Comparison of ENCODE assay signal across 1 cellular context in genomic region chr12:123114305-123115083, GRCh38.
TF ChIP-seq lines count a peak whose summit lies in the region.

No MANE protein-coding gene starts in this region.

TF ChIP-seq in liver, 16 proteins besides CTCF, POLR2A, EP300 and RAD21 (continued from another document):
- TF ChIP-seq NR2F2 (IDR thresholded peaks at IDR 0.05) (no peak), JUND (IDR thresholded peaks at IDR 0.05) (no peak), FOXA1 (IDR thresholded peaks at IDR 0.05) (no peak), SP1 (IDR thresholded peaks at IDR 0.05) (no peak), ZBTB33 (IDR thresholded peaks at IDR 0.05) (no peak), TAF1 (conservative IDR thresholded peaks at IDR 0.05) (no peak), GABPA (IDR thresholded peaks at IDR 0.05 in 1 of 2, conservative IDR thresholded peaks at IDR 0.05 in 1 of 2) (no peak), REST (IDR thresholded peaks at IDR 0.05) (no peak), HNF4A (conservative IDR thresholded peaks at IDR 0.05) (no peak), HNF4G (IDR thresholded peaks at IDR 0.05) (no peak), EGR1 (IDR thresholded peaks at IDR 0.05; ENCODE audit: low read depth in 2 of 2) (no peak), YY1 (IDR thresholded peaks at IDR 0.05) (no peak)
